11 cellular contexts compared by ENCODE assay signal in genomic region chr18:23970161-23971153, GRCh38. TPM values are rescaled to one million over a fixed set of nuclear protein-coding genes. Genes with fewer than 3 reads are reported as not detected.
A peak's percentile ranks its signal among the peaks of the same experiment; 100 is the strongest.
DNase-seq lines count a peak whose midpoint lies in the region; ATAC-seq and TF ChIP-seq lines count a peak whose summit lies in the region.
"Had no signal": no experiment of that assay in that cellular context is flagged by ENCODE, and none has a peak within 500 bp of the region (broad histone marks: within the 10 kb centered on the region; RNA-seq: fewer than 3 reads in every experiment).

No MANE protein-coding gene starts in this region.

- POLR2A ChIA-PET in A673 (lab: Charles Lee; ENCODE audit: low non-redundant PET), result no interaction called here

- intact Hi-C loops in A673 (cut with micrococcal nuclease; ENCODE audit: unreplicated experiment), result no loop called here

- peaks cover 18% of the 10 kb centered on the region for H3K36me3 Mint-ChIP-seq in effector memory CD8-positive, alpha-beta T cell (ENCODE audit: insufficient read depth)
- no peaks in the 10 kb centered on the region for H3K36me3 Mint-ChIP-seq in stimulated activated naive CD8-positive, alpha-beta T cell treated with anti-CD3 and anti-CD28 coated beads, Interleukin-15, Interleukin-2, amounts not matched to agents 100 ng/mL and 50 ng/mL, for 24 hours (ENCODE audit: low read depth)

- peak overlapping the region; percentile 45 to 68 for H3K4me3 Mint-ChIP-seq in effector memory CD8-positive, alpha-beta T cell
- peak overlapping the region; percentile 40 for H3K4me3 Mint-ChIP-seq in stimulated activated naive CD8-positive, alpha-beta T cell treated with anti-CD3 and anti-CD28 coated beads, Interleukin-15, Interleukin-2, amounts not matched to agents 100 ng/mL and 50 ng/mL, for 24 hours

- H3K4me1 Mint-ChIP-seq in effector memory CD8-positive, alpha-beta T cell (ENCODE audit: low read depth in 2 of 2), result peaks cover 69 to 78% of the 10 kb centered on the region in 2 donors
- peaks cover 79% of the 10 kb centered on the region for H3K4me1 Mint-ChIP-seq in stimulated activated naive CD8-positive, alpha-beta T cell treated with anti-CD3 and anti-CD28 coated beads, Interleukin-15, Interleukin-2, amounts not matched to agents 100 ng/mL and 50 ng/mL, for 24 hours (ENCODE audit: low read depth)

- peaks cover 5% of the 10 kb centered on the region for H3K4me1 ChIP-seq in A673 (ENCODE audit: insufficient read depth, low read length, poor library complexity, severe bottlenecking)
- H3K4me1 ChIP-seq: A549 had no signal

- H3K27me3 ChIP-seq in A673 (replicated peaks; ENCODE audit: insufficient read depth, low read depth, low read length, poor library complexity), result no peaks in the 10 kb centered on the region

- no peaks in the 10 kb centered on the region for H3K36me3 ChIP-seq in A673 (ENCODE audit: insufficient read depth, low read length, poor library complexity, severe bottlenecking)

- H3K27me3 Mint-ChIP-seq in effector memory CD8-positive, alpha-beta T cell, result no peaks in the 10 kb centered on the region
- H3K27me3 Mint-ChIP-seq in stimulated activated naive CD8-positive, alpha-beta T cell treated with anti-CD3 and anti-CD28 coated beads, Interleukin-15, Interleukin-2, amounts not matched to agents 100 ng/mL and 50 ng/mL, for 24 hours, result no peaks in the 10 kb centered on the region

- BruUV-seq in A673 (replicated peaks; lab: Mats Ljungman, UMichigan), result no TSS peak

- H3K4me3 ChIP-seq in A673 (ENCODE audit: low read depth, low read length, poor library complexity, severe bottlenecking), result no peak overlapping the region
- H3K4me3 ChIP-seq: A549 had no signal

- CTCF ChIA-PET in A673 (lab: Charles Lee), result no interaction called here

- H3K9me3 ChIP-seq in A673 (ENCODE audit: low read depth, low read length, poor library complexity, severe bottlenecking), result no peaks in the 10 kb centered on the region
- H3K9me3 ChIP-seq: A549 had no signal

- DNase-seq in NCI-H82 (lab: John Stamatoyannopoulos, UW) (peak; percentile 41), NCI-H82 treated with DMSO at 0.1 percent for 48 hours (lab: John Stamatoyannopoulos, UW; ENCODE audit: unreplicated experiment) (no peak), hepatic stellate cell (ENCODE audit: low spot score) (no peak), amniotic stem cell (lab: John Stamatoyannopoulos, UW) (no peak), A673 (ENCODE audit: low spot score) (no peak)
- DNase-seq in activated CD4-positive, alpha-beta T cell treated with anti-CD3 and anti-CD28 coated beads, Interleukin-2, amount 50 U/mL, for 4 hours, result peak; percentile 56 to 66
- peak; percentile 40 to 50 (median 45) for DNase-seq in effector memory CD8-positive, alpha-beta T cell
- DNase-seq: NCI-H510A had no signal

- H3K27ac ChIP-seq in A673 (ENCODE audit: low read depth, low read length, poor library complexity, severe bottlenecking), result no peak overlapping the region
- H3K27ac ChIP-seq: A549 had no signal

- peaks cover 0 to 6% of the 10 kb centered on the region in 2 donors for H3K9me3 Mint-ChIP-seq in effector memory CD8-positive, alpha-beta T cell
- H3K9me3 Mint-ChIP-seq in stimulated activated naive CD8-positive, alpha-beta T cell treated with anti-CD3 and anti-CD28 coated beads, Interleukin-15, Interleukin-2, amounts not matched to agents 100 ng/mL and 50 ng/mL, for 24 hours, result no peaks in the 10 kb centered on the region

- ATAC-seq in effector memory CD8-positive, alpha-beta T cell (replicated peaks), result peak; percentile 51
- ATAC-seq: A549, left lobe of liver had no signal

- peak overlapping the region; percentile 85 for H3K27ac Mint-ChIP-seq in effector memory CD8-positive, alpha-beta T cell
- peak overlapping the region; percentile 90 for H3K27ac Mint-ChIP-seq in stimulated activated naive CD8-positive, alpha-beta T cell treated with anti-CD3 and anti-CD28 coated beads, Interleukin-15, Interleukin-2, amounts not matched to agents 100 ng/mL and 50 ng/mL, for 24 hours

- no peak for TF ChIP-seq CTCF in A673 (conservative IDR thresholded peaks at IDR 0.05; ENCODE audit: low read depth, low read length)

RNA-seq across cellular contexts. Expression of gene TTC39C, which starts 44.1 kb away (rescaled TPM):
- total RNA-seq in A673 (2021), result 20.7 and 24.0 TPM in 2 replicates

Comparison
In these comparisons a context has a peak if more than half of its experiments do, and no peak if none do; other contexts are left out.
1. DNase-seq: peak in NCI-H82 (single experiment), activated CD4-positive, alpha-beta T cell treated with anti-CD3 and anti-CD28 coated beads, Interleukin-2, amount 50 U/mL, for 4 hours (2 of 2) and effector memory CD8-positive, alpha-beta T cell (3 of 3); none in NCI-H82 treated with DMSO at 0.1 percent for 48 hours (single experiment), hepatic stellate cell (single experiment), amniotic stem cell (single experiment) and A673 (single experiment).